In genomic region chr3:114624047-114624445, GRCh38 we compare ENCODE assay signal across 8 cellular contexts.
DNase-seq lines count a peak whose midpoint lies in the region; ATAC-seq and TF ChIP-seq lines count a peak whose summit lies in the region.

No MANE protein-coding gene starts in this region.

- H3K9me3 ChIP-seq in cardiac muscle cell (ENCODE audit: low read depth): no peaks in the 10 kb centered on the region
- H3K9me3 ChIP-seq in prostate gland: no peaks in the 10 kb centered on the region

- CTCF ChIA-PET in BJ (lab: Yijun Ruan, JAX): interaction anchor here (0.9 kb wide), 1 partner anchor 240 kb away, joined by 4 read pairs; no protein-coding TSS in a partner anchor

- H3K27ac ChIP-seq in cardiac muscle cell (no peak overlapping the region), prostate gland (peak overlapping the region; percentile 73 to 77)

- POLR2A ChIA-PET in BJ (lab: Charles Lee): interaction anchor here (0.6 to 1.0 kb wide), 3 partner anchors 16 to 488 kb away, joined by 3 to 6 read pairs (median 3); no protein-coding TSS in a partner anchor

- intact Hi-C loops in prostate gland (cut with DNase I): loop anchor here (10.0 kb wide), 1 partner anchor 471 kb away; no protein-coding TSS in a partner anchor

- H3K4me1 ChIP-seq in cardiac muscle cell (ENCODE audit: low read depth) (peaks cover 8% of the 10 kb centered on the region), prostate gland (replicated peaks) (peaks cover 2% of the 10 kb centered on the region)

- TF ChIP-seq POLR2A in prostate gland (IDR thresholded peaks at IDR 0.05): no peak

- no peak for ATAC-seq in GM18517 (IDR thresholded peaks at IDR 0.05; ENCODE audit: unreplicated experiment)

- H3K4me3 ChIP-seq in BJ (ENCODE audit: low read depth, low read length): peak overlapping the region; percentile 53
- H3K4me3 ChIP-seq in WI38 (ENCODE audit: low read depth, low read length): peak overlapping the region; percentile 68
- no peak overlapping the region for H3K4me3 ChIP-seq in cardiac muscle cell
- H3K4me3 ChIP-seq in prostate gland: peak overlapping the region; percentile 2 to 10

- TF ChIP-seq CTCF in BJ (IDR thresholded peaks at IDR 0.05; ENCODE audit: insufficient read depth, low read depth, low read length) (no peak), WI38 (IDR thresholded peaks at IDR 0.05; ENCODE audit: low read depth, low read length) (no peak), cardiac muscle cell (IDR thresholded peaks at IDR 0.05; ENCODE audit: low read depth, low read length) (no peak), prostate gland (IDR thresholded peaks at IDR 0.05) (no peak)

- 50% methylated on average over 6 of the region's 6 CpGs for WGBS in prostate gland

- no peaks in the 10 kb centered on the region for H3K36me3 ChIP-seq in BJ (ENCODE audit: control insufficient read depth, insufficient read depth, low read length)
- H3K36me3 ChIP-seq in cardiac muscle cell: no peaks in the 10 kb centered on the region
- H3K36me3 ChIP-seq in prostate gland: no peaks in the 10 kb centered on the region

- DNase-seq in BJ (ENCODE audit: low read depth) (no peak), cardiac muscle cell (ENCODE audit: low read depth in 1 of 2, low spot score in 1 of 2) (peak; percentile 18 to 77), prostate gland (ENCODE audit: low spot score) (no peak), NCI-H2227 (lab: John Stamatoyannopoulos, UW; ENCODE audit: unreplicated experiment) (no peak), HUDEP-2 (lab: John Stamatoyannopoulos, UW; ENCODE audit: unreplicated experiment in 76 of 76) (no peak)
- no peak for DNase-seq in activated CD4-positive, CD25-positive, alpha-beta regulatory T cell (lab: John Stamatoyannopoulos, UW)

- H3K27me3 ChIP-seq in BJ (ENCODE audit: control insufficient read depth, insufficient read depth, low read length) (no peaks in the 10 kb centered on the region), cardiac muscle cell (no peaks in the 10 kb centered on the region), prostate gland (replicated peaks; ENCODE audit: insufficient read depth) (no peaks in the 10 kb centered on the region)

Comparison
In these comparisons a context has a peak if more than half of its experiments do, and no peak if none do; other contexts are left out.
1. DNase-seq: peak in cardiac muscle cell (2 of 2); none in BJ (single experiment), prostate gland (single experiment), NCI-H2227 (single experiment), HUDEP-2 (0 of 76) and activated CD4-positive, CD25-positive, alpha-beta regulatory T cell (0 of 4).